Comparison of ENCODE assay signal across 19 cellular contexts in genomic region chr17:7740481-7741001, GRCh38. TPM values are rescaled to one million over a fixed set of nuclear protein-coding genes. Genes with fewer than 3 reads are reported as not detected.
DNase-seq lines count a peak whose midpoint lies in the region; ATAC-seq, FAIRE-seq and TF ChIP-seq lines count a peak whose summit lies in the region.
"Had no signal": no experiment of that assay in that cellular context is flagged by ENCODE, and none has a peak within 500 bp of the region (broad histone marks: within the 10 kb centered on the region; RNA-seq: fewer than 3 reads in every experiment).

No MANE protein-coding gene starts in this region.

- ATAC-seq in A549 = no peak
- no peak for ATAC-seq in right cardiac atrium
- ATAC-seq: activated CD8-positive, alpha-beta T cell treated with anti-CD3 and anti-CD28 coated beads, Interleukin-2, amount 10 ng/mL, durations not matched to agents 7 days and 5 days had no signal

- H2AFZ ChIP-seq in neural progenitor cell (replicated peaks) = no peak overlapping the region

- TF ChIP-seq CTCF in A549 (IDR thresholded peaks at IDR 0.05) (no peak), neural progenitor cell (IDR thresholded peaks at IDR 0.05) (no peak)

- DNase-seq in A549 (ENCODE audit: low read depth in 1 of 2, low spot score in 1 of 2) (no peak), DMS53 treated with DMSO at 0.1 percent for 48 hours (lab: John Stamatoyannopoulos, UW; ENCODE audit: unreplicated experiment) (peak; percentile 65), NCI-H69 (lab: John Stamatoyannopoulos, UW) (peak; percentile 82), right cardiac atrium (peak; percentile 34 to 73 (median 63)), neural progenitor cell (ENCODE audit: low spot score) (no peak), iPS-NIHi7 (ENCODE audit: extremely low spot score) (no peak), NCI-H1048 (lab: John Stamatoyannopoulos, UW) (no peak)
- DNase-seq in activated naive CD4-positive, alpha-beta T cell treated with anti-CD3 and anti-CD28 coated beads, Interleukin-2, amount 10 ng/mL, durations not matched to agents 7 days and 5 days = no peak
- DNase-seq: activated CD8-positive, alpha-beta T cell treated with anti-CD3 and anti-CD28 coated beads, Interleukin-2, amount 10 ng/mL, durations not matched to agents 7 days and 5 days; NCI-H2081; trophoblast cell had no signal

- H3K4me2 ChIP-seq in A549 = 0 out of 3 replicates have a peak overlapping the region, but pooled peaks have one; percentile 20
- H3K4me2 ChIP-seq in neural progenitor cell = no peak overlapping the region
- H3K4me2 ChIP-seq: BLaER1, KMS-11 had no signal

- no peaks in the 10 kb centered on the region for H3K9me3 ChIP-seq in A549
- no peaks in the 10 kb centered on the region for H3K9me3 ChIP-seq in right cardiac atrium (ENCODE audit: control insufficient read depth, low read length)
- H3K9me3 ChIP-seq in neural progenitor cell (ENCODE audit: low read depth) = no peaks in the 10 kb centered on the region
- H3K9me3 ChIP-seq: BLaER1 had no signal

- intact Hi-C loops in right cardiac atrium (cut with DNase I) = loop anchor here in 1 of 4 donors (5.0 to 10.0 kb wide), 2 partner anchors 82 to 114 kb away; partner anchors contain the start of genes CYB5D1, NAA38 and TMEM88

- H3K27me3 ChIP-seq in right cardiac atrium (ENCODE audit: control insufficient read depth, insufficient read depth) (no peaks in the 10 kb centered on the region), neural progenitor cell (peaks cover 20% of the 10 kb centered on the region)
- H3K27me3 ChIP-seq: BLaER1 had no signal

- H3K27me3 Mint-ChIP-seq in activated naive CD4-positive, alpha-beta T cell treated with anti-CD3 and anti-CD28 coated beads, Interleukin-2, amount 10 ng/mL, durations not matched to agents 7 days and 5 days = peaks cover 57% of the 10 kb centered on the region
- peaks cover 9% of the 10 kb centered on the region for H3K27me3 Mint-ChIP-seq in neural progenitor cell (ENCODE audit: insufficient read depth, low read depth)

- no peak overlapping the region for H3K9ac ChIP-seq in neural progenitor cell
- H3K9ac ChIP-seq: BLaER1, KMS-11 had no signal

- POLR2A ChIA-PET in A549 (lab: Yijun Ruan, JAX) = no interaction called here

- no peak for TF ChIP-seq EP300 in A549 (IDR thresholded peaks at IDR 0.05)

- TF ChIP-seq RAD21 in A549 (conservative IDR thresholded peaks at IDR 0.05 in 1 of 2, IDR thresholded peaks at IDR 0.05 in 1 of 2) = no peak

- FAIRE-seq in A549 (lab: Jason Lieb, UNC) = no peak
- FAIRE-seq: colon, islet of Langerhans had no signal

- H3K4me1 ChIP-seq in A549 (peaks cover 3% of the 10 kb centered on the region), right cardiac atrium (ENCODE audit: control insufficient read depth, insufficient read depth, low read length) (no peaks in the 10 kb centered on the region), neural progenitor cell (no peaks in the 10 kb centered on the region)
- H3K4me1 ChIP-seq: BLaER1 had no signal

- CTCF ChIA-PET in A549 (lab: Yijun Ruan, JAX) = interaction anchor here (0.5 to 3.4 kb wide), 6 partner anchors 9 to 635 kb away, joined by 3 to 11 read pairs (median 3); no protein-coding TSS in a partner anchor
- CTCF ChIA-PET in activated naive CD4-positive, alpha-beta T cell treated with anti-CD3 and anti-CD28 coated beads, Interleukin-2, amount 10 ng/mL, durations not matched to agents 7 days and 5 days (lab: Charles Lee) = no interaction called here

- no peak overlapping the region for H3K4me3 Mint-ChIP-seq in activated naive CD4-positive, alpha-beta T cell treated with anti-CD3 and anti-CD28 coated beads, Interleukin-2, amount 10 ng/mL, durations not matched to agents 7 days and 5 days
- no peak overlapping the region for H3K4me3 Mint-ChIP-seq in neural progenitor cell
- H3K4me3 Mint-ChIP-seq: activated CD8-positive, alpha-beta T cell treated with anti-CD3 and anti-CD28 coated beads, Interleukin-2, amount 10 ng/mL, durations not matched to agents 7 days and 5 days; activated T-helper 1 cell treated with anti-CD3 and anti-CD28 coated beads, Interleukin-12 subunit alpha, Interleukin-12 subunit beta, Interleukin-2, Interleukin-4 antibody, amounts not matched to agents 30 ng/mL and 10 ng/mL and 1 ng/mL, durations not matched to agents 14 hours and 24 hours and 36 hours; mesothelial cell of epicardium had no signal

- no peak overlapping the region for H3K27ac ChIP-seq in A549
- H3K27ac ChIP-seq in right cardiac atrium (ENCODE audit: low read length) = no peak overlapping the region
- no peak overlapping the region for H3K27ac ChIP-seq in neural progenitor cell
- H3K27ac ChIP-seq: BLaER1, KMS-11, SK-N-MC had no signal

- H4K20me1 ChIP-seq in neural progenitor cell (ENCODE audit: low read depth) = no peaks in the 10 kb centered on the region
- H4K20me1 ChIP-seq: BLaER1 had no signal

- no peaks in the 10 kb centered on the region for H3K36me3 ChIP-seq in neural progenitor cell
- H3K36me3 ChIP-seq: BLaER1 had no signal

- H3K27ac Mint-ChIP-seq in activated naive CD4-positive, alpha-beta T cell treated with anti-CD3 and anti-CD28 coated beads, Interleukin-2, amount 10 ng/mL, durations not matched to agents 7 days and 5 days = no peak overlapping the region
- no peak overlapping the region for H3K27ac Mint-ChIP-seq in neural progenitor cell
- H3K27ac Mint-ChIP-seq: activated CD8-positive, alpha-beta T cell treated with anti-CD3 and anti-CD28 coated beads, Interleukin-2, amount 10 ng/mL, durations not matched to agents 7 days and 5 days; activated T-helper 1 cell treated with anti-CD3 and anti-CD28 coated beads, Interleukin-12 subunit alpha, Interleukin-12 subunit beta, Interleukin-2, Interleukin-4 antibody, amounts not matched to agents 30 ng/mL and 10 ng/mL and 1 ng/mL, durations not matched to agents 14 hours and 24 hours and 36 hours; mesothelial cell of epicardium had no signal

- H3K79me2 ChIP-seq in neural progenitor cell (ENCODE audit: low read depth) = no peaks in the 10 kb centered on the region

- no peak for TF ChIP-seq POLR2A in A549 (IDR thresholded peaks at IDR 0.05; ENCODE audit: low read length)

- no peaks in the 10 kb centered on the region for H3F3A ChIP-seq in neural progenitor cell (ENCODE audit: low read depth)

- WGBS in A549 (ENCODE audit: missing lambda C conversion rate) = 56% methylated on average over 42 of the region's 42 CpGs
- 41% methylated on average over 42 of the region's 42 CpGs for WGBS in right cardiac atrium

- H3K4me3 ChIP-seq in A549 (no peak overlapping the region), right cardiac atrium (ENCODE audit: low read length) (no peak overlapping the region), neural progenitor cell (no peak overlapping the region)
- H3K4me3 ChIP-seq: BLaER1, SK-N-MC had no signal

- no peaks in the 10 kb centered on the region for H3K36me3 Mint-ChIP-seq in activated naive CD4-positive, alpha-beta T cell treated with anti-CD3 and anti-CD28 coated beads, Interleukin-2, amount 10 ng/mL, durations not matched to agents 7 days and 5 days
- no peaks in the 10 kb centered on the region for H3K36me3 Mint-ChIP-seq in neural progenitor cell
- H3K36me3 Mint-ChIP-seq: mesothelial cell of epicardium had no signal

- H3K9me3 Mint-ChIP-seq in activated naive CD4-positive, alpha-beta T cell treated with anti-CD3 and anti-CD28 coated beads, Interleukin-2, amount 10 ng/mL, durations not matched to agents 7 days and 5 days = no peaks in the 10 kb centered on the region
- no peaks in the 10 kb centered on the region for H3K9me3 Mint-ChIP-seq in neural progenitor cell
- H3K9me3 Mint-ChIP-seq: activated T-helper 1 cell treated with anti-CD3 and anti-CD28 coated beads, Interleukin-12 subunit alpha, Interleukin-12 subunit beta, Interleukin-2, Interleukin-4 antibody, amounts not matched to agents 30 ng/mL and 10 ng/mL and 1 ng/mL, durations not matched to agents 14 hours and 24 hours and 36 hours; mesothelial cell of epicardium had no signal

- H3K4me1 Mint-ChIP-seq in activated naive CD4-positive, alpha-beta T cell treated with anti-CD3 and anti-CD28 coated beads, Interleukin-2, amount 10 ng/mL, durations not matched to agents 7 days and 5 days = no peaks in the 10 kb centered on the region
- no peaks in the 10 kb centered on the region for H3K4me1 Mint-ChIP-seq in neural progenitor cell

RNA-seq across cellular contexts. Expression of gene DNAH2, which starts 23.0 kb away (rescaled TPM):
- polyA plus RNA-seq in A549 (2011; rRNA removed) (0.08 TPM in 2 replicates), A549 (2017; fragmentation: RNase III; extraction: RNeasy Plus Mini Kit Qiagen cat#74134 plus additional on column Dnase treatment) (0.01 to 0.05 TPM (median 0.03 TPM) in 3 replicates), right cardiac atrium (0.11 TPM)
- polyA plus RNA-seq in A549 (2012; cell fraction: cytosol; rRNA removed) = 0.01 TPM in 2 replicates
- polyA plus RNA-seq in A549 (2012; cell fraction: nucleus; rRNA removed) = 0.02 and 0.13 TPM in 2 replicates
- 0.17 and 0.19 TPM in 2 replicates for polyA minus RNA-seq in A549 (2011; rRNA and poly(A)+ RNA removed)
- total RNA-seq in right cardiac atrium (under 1 TPM in 3 of 4 donors, not detected in 1; 0.03 to 0.22 (median 0.06) TPM), neural progenitor cell (ENCODE audit: low replicate concordance) (0.09 and 0.28 TPM in 2 replicates)
- total RNA-seq: activated CD8-positive, alpha-beta T cell treated with anti-CD3 and anti-CD28 coated beads, Interleukin-2, amount 10 ng/mL, durations not matched to agents 7 days and 5 days; activated T-helper 1 cell treated with anti-CD3 and anti-CD28 coated beads, Interleukin-12 subunit alpha, Interleukin-12 subunit beta, Interleukin-2, Interleukin-4 antibody, amounts not matched to agents 30 ng/mL and 10 ng/mL and 1 ng/mL, durations not matched to agents 14 hours and 24 hours and 36 hours; glomerular endothelial cell had no signal

RNA-seq across cellular contexts. Expression of gene EFNB3, which starts 35.5 kb away (rescaled TPM):
- polyA plus RNA-seq in A549 (2011; rRNA removed) (1.9 and 2.1 TPM in 2 replicates), A549 (2017; fragmentation: RNase III; extraction: RNeasy Plus Mini Kit Qiagen cat#74134 plus additional on column Dnase treatment) (0.96 to 1.9 TPM (median 1.7 TPM) in 3 replicates), right cardiac atrium (0.59 TPM)
- 0.53 and 0.74 TPM in 2 replicates for polyA plus RNA-seq in A549 (2012; cell fraction: cytosol; rRNA removed)
- polyA plus RNA-seq in A549 (2012; cell fraction: nucleus; rRNA removed) = 1.0 and 1.3 TPM in 2 replicates
- polyA minus RNA-seq in A549 (2011; rRNA and poly(A)+ RNA removed) = 2.0 and 2.1 TPM in 2 replicates
- total RNA-seq in right cardiac atrium (under 1 TPM; 0.31 to 0.97 (median 0.54) TPM), neural progenitor cell (ENCODE audit: low replicate concordance) (5.8 and 17.7 TPM in 2 replicates)
- total RNA-seq: activated CD8-positive, alpha-beta T cell treated with anti-CD3 and anti-CD28 coated beads, Interleukin-2, amount 10 ng/mL, durations not matched to agents 7 days and 5 days had no signal

RNA-seq across cellular contexts. Expression of gene WRAP53, which starts 52.3 kb away (rescaled TPM):
- polyA plus RNA-seq in A549 (2011; rRNA removed) (15.9 and 17.4 TPM in 2 replicates), A549 (2017; fragmentation: RNase III; extraction: RNeasy Plus Mini Kit Qiagen cat#74134 plus additional on column Dnase treatment) (33.8 to 34.0 TPM (median 33.9 TPM) in 3 replicates), right cardiac atrium (5.1 TPM)
- 34.6 and 41.0 TPM in 2 replicates for polyA plus RNA-seq in A549 (2012; cell fraction: cytosol; rRNA removed)
- polyA plus RNA-seq in A549 (2012; cell fraction: nucleus; rRNA removed) = 72.3 and 83.0 TPM in 2 replicates
- 15.6 and 17.0 TPM in 2 replicates for polyA minus RNA-seq in A549 (2011; rRNA and poly(A)+ RNA removed)
- total RNA-seq in right cardiac atrium (1 to 10 TPM; 4.0 to 6.3 (median 4.9) TPM), neural progenitor cell (ENCODE audit: low replicate concordance) (12.6 and 22.8 TPM in 2 replicates)

RNA-seq across cellular contexts. Expression of gene TP53, which starts 53.3 kb away (rescaled TPM):
- polyA plus RNA-seq in A549 (2011; rRNA removed) (65.9 and 80.1 TPM in 2 replicates), A549 (2017; fragmentation: RNase III; extraction: RNeasy Plus Mini Kit Qiagen cat#74134 plus additional on column Dnase treatment) (53.1 to 64.0 TPM (median 59.4 TPM) in 3 replicates), right cardiac atrium (6.1 TPM)
- 63.6 and 87.3 TPM in 2 replicates for polyA plus RNA-seq in A549 (2012; cell fraction: cytosol; rRNA removed)
- 87.9 and 106 TPM in 2 replicates for polyA plus RNA-seq in A549 (2012; cell fraction: nucleus; rRNA removed)
- polyA minus RNA-seq in A549 (2011; rRNA and poly(A)+ RNA removed) = 108 and 128 TPM in 2 replicates
- total RNA-seq in right cardiac atrium (10 to 100 TPM; 13.2 to 16.3 (median 14.2) TPM), neural progenitor cell (ENCODE audit: low replicate concordance) (54.9 and 69.7 TPM in 2 replicates)

Comparison
In these comparisons a context has a peak if more than half of its experiments do, and no peak if none do; other contexts are left out.
1. DNase-seq: peak in DMS53 treated with DMSO at 0.1 percent for 48 hours (single experiment), NCI-H69 (single experiment) and right cardiac atrium (3 of 3); none in A549 (0 of 2), activated naive CD4-positive, alpha-beta T cell treated with anti-CD3 and anti-CD28 coated beads, Interleukin-2, amount 10 ng/mL, durations not matched to agents 7 days and 5 days (single experiment), neural progenitor cell (single experiment), iPS-NIHi7 (single experiment) and NCI-H1048 (single experiment).